In the genomic region with DNA sequence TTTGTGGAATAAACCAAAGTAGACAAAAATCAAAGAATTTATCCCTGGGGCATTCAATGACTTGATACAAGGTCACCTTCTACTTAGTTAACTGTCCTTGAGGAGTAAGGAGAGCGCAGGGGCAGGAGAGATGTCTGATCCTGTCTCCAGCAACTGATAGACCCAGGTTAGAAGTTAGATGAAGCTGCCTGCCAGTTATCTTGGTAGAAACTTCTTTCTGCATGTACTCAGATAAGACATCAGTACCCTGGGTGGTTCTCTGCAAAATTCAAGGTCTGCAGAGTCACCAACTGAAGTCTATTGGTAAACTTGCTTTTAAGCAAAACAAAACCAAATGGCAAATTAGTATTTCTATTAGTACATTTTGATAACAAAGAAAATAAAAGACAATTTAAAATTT, we compare ENCODE assay signal across 1 cellular context.
A peak's percentile ranks its signal among the peaks of the same experiment; 100 is the strongest.
TF ChIP-seq lines count a peak whose summit lies in the region.

No MANE protein-coding gene starts in this region.

TF ChIP-seq in K562, 482 proteins besides CTCF, POLR2A, EP300 and RAD21 (continued from another document and continues in another):
- TF ChIP-seq CHAMP1 (IDR thresholded peaks at IDR 0.05) (peak; percentile 73; the same call in 1 of the 2 replicates), GTF2E2 (tag; IDR thresholded peaks at IDR 0.05) (no peak), ZNF551 (CRISPR knock-in tag; IDR thresholded peaks at IDR 0.05) (no peak), SUPT5H (IDR thresholded peaks at IDR 0.05) (no peak), ETS1 (conservative IDR thresholded peaks at IDR 0.05; ENCODE audit: control insufficient read depth, low read depth, low read length) (no peak), ZNF740 (CRISPR knock-in tag; IDR thresholded peaks at IDR 0.05) (no peak), ZNF740 (tag; IDR thresholded peaks at IDR 0.05) (no peak), ZNF239 (CRISPR knock-in tag; IDR thresholded peaks at IDR 0.05) (no peak), TRIM24 (IDR thresholded peaks at IDR 0.05) (peak in 1 of 2 experiments; percentile 59; a peak in 1 of 4 replicates), HDAC2 (IDR thresholded peaks at IDR 0.05) (peak; percentile 26; the same call in 1 of the 2 replicates), KAT2B (IDR thresholded peaks at IDR 0.05; ENCODE audit: low read depth, low read length) (no peak), ARID2 (IDR thresholded peaks at IDR 0.05) (no peak), GABPA (tag; conservative IDR thresholded peaks at IDR 0.05; ENCODE audit: low read depth) (0 out of 2 replicates have a peak, but pooled peaks have one; percentile 19), NRF1 (conservative IDR thresholded peaks at IDR 0.05 in 1 of 2, IDR thresholded peaks at IDR 0.05 in 1 of 2) (peak in 1 of 2 experiments; percentile 37; a peak in 3 of 4 replicates), EZH2 (IDR thresholded peaks at IDR 0.05; ENCODE audit: borderline replicate concordance, low read depth, low read length) (no peak), CCNT2 (IDR thresholded peaks at IDR 0.05; ENCODE audit: borderline replicate concordance, extremely low read depth, insufficient read length, low read depth, low read length) (peak; percentile 63), RBM25 (IDR thresholded peaks at IDR 0.05; ENCODE audit: low read depth, low read length, severe bottlenecking) (no peak), ZNF174 (CRISPR knock-in tag; IDR thresholded peaks at IDR 0.05) (no peak), ETV1 (tag; conservative IDR thresholded peaks at IDR 0.05; ENCODE audit: low read depth) (no peak), JUN (IDR thresholded peaks at IDR 0.05; ENCODE audit: borderline replicate concordance, low read depth, low read length) (no peak), JUN (CRISPR knock-in tag; IDR thresholded peaks at IDR 0.05; ENCODE audit: borderline replicate concordance) (no peak), GTF2A2 (tag; IDR thresholded peaks at IDR 0.05) (no peak), MEF2A (IDR thresholded peaks at IDR 0.05; ENCODE audit: control insufficient read depth, low read depth, low read length) (no peak), CHD2 (IDR thresholded peaks at IDR 0.05; ENCODE audit: low read depth, low read length) (no peak), DPF2 (IDR thresholded peaks at IDR 0.05) (peak; percentile 93), POLR2H (tag; IDR thresholded peaks at IDR 0.05; ENCODE audit: low read depth) (no peak), FOXO4 (CRISPR knock-in tag; IDR thresholded peaks at IDR 0.05) (no peak), ZNF764 (CRISPR knock-in tag; IDR thresholded peaks at IDR 0.05; ENCODE audit: low read depth) (no peak), GTF3C2 (IDR thresholded peaks at IDR 0.05; ENCODE audit: borderline replicate concordance, extremely low read depth, insufficient read length) (no peak), MECOM (CRISPR knock-in tag; IDR thresholded peaks at IDR 0.05) (peak; percentile 46; the same call in 1 of the 2 replicates), SMARCE1 (IDR thresholded peaks at IDR 0.05) (no peak; the same call in 1 of the 2 replicates), LEF1 (IDR thresholded peaks at IDR 0.05) (0 out of 2 replicates have a peak, but pooled peaks have one; percentile 14), MAX (CRISPR knock-in tag; IDR thresholded peaks at IDR 0.05) (no peak), RBM34 (IDR thresholded peaks at IDR 0.05; ENCODE audit: borderline replicate concordance, insufficient read depth, low read length) (no peak), MCM5 (IDR thresholded peaks at IDR 0.05; ENCODE audit: low read depth) (no peak), C11orf30 (IDR thresholded peaks at IDR 0.05; ENCODE audit: low read depth) (peak; percentile 41; the same call in 1 of the 2 replicates), SRSF9 (IDR thresholded peaks at IDR 0.05; ENCODE audit: borderline replicate concordance, low read depth, low read length) (no peak), PML (IDR thresholded peaks at IDR 0.05; ENCODE audit: low read length) (peak; percentile 57), ILK (tag; IDR thresholded peaks at IDR 0.05; ENCODE audit: borderline replicate concordance, low read depth) (no peak), CXXC5 (CRISPR knock-in tag; IDR thresholded peaks at IDR 0.05) (peak; percentile 34; the same call in 1 of the 2 replicates)
- TF ChIP-seq, protein P1, sequence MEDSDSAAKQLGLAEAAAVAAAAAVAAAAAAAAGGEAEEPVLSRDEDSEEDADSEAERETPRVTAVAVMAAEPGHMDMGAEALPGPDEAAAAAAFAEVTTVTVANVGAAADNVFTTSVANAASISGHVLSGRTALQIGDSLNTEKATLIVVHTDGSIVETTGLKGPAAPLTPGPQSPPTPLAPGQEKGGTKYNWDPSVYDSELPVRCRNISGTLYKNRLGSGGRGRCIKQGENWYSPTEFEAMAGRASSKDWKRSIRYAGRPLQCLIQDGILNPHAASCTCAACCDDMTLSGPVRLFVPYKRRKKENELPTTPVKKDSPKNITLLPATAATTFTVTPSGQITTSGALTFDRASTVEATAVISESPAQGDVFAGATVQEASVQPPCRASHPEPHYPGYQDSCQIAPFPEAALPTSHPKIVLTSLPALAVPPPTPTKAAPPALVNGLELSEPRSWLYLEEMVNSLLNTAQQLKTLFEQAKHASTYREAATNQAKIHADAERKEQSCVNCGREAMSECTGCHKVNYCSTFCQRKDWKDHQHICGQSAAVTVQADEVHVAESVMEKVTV (CRISPR knock-in tag; IDR thresholded peaks at IDR 0.05) = no peak
- TF ChIP-seq, protein P2, sequence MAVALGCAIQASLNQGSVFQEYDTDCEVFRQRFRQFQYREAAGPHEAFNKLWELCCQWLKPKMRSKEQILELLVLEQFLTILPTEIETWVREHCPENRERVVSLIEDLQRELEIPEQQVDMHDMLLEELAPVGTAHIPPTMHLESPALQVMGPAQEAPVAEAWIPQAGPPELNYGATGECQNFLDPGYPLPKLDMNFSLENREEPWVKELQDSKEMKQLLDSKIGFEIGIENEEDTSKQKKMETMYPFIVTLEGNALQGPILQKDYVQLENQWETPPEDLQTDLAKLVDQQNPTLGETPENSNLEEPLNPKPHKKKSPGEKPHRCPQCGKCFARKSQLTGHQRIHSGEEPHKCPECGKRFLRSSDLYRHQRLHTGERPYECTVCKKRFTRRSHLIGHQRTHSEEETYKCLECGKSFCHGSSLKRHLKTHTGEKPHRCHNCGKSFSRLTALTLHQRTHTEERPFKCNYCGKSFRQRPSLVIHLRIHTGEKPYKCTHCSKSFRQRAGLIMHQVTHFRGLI (CRISPR knock-in tag; IDR thresholded peaks at IDR 0.05) = no peak
- TF ChIP-seq, protein P3, sequence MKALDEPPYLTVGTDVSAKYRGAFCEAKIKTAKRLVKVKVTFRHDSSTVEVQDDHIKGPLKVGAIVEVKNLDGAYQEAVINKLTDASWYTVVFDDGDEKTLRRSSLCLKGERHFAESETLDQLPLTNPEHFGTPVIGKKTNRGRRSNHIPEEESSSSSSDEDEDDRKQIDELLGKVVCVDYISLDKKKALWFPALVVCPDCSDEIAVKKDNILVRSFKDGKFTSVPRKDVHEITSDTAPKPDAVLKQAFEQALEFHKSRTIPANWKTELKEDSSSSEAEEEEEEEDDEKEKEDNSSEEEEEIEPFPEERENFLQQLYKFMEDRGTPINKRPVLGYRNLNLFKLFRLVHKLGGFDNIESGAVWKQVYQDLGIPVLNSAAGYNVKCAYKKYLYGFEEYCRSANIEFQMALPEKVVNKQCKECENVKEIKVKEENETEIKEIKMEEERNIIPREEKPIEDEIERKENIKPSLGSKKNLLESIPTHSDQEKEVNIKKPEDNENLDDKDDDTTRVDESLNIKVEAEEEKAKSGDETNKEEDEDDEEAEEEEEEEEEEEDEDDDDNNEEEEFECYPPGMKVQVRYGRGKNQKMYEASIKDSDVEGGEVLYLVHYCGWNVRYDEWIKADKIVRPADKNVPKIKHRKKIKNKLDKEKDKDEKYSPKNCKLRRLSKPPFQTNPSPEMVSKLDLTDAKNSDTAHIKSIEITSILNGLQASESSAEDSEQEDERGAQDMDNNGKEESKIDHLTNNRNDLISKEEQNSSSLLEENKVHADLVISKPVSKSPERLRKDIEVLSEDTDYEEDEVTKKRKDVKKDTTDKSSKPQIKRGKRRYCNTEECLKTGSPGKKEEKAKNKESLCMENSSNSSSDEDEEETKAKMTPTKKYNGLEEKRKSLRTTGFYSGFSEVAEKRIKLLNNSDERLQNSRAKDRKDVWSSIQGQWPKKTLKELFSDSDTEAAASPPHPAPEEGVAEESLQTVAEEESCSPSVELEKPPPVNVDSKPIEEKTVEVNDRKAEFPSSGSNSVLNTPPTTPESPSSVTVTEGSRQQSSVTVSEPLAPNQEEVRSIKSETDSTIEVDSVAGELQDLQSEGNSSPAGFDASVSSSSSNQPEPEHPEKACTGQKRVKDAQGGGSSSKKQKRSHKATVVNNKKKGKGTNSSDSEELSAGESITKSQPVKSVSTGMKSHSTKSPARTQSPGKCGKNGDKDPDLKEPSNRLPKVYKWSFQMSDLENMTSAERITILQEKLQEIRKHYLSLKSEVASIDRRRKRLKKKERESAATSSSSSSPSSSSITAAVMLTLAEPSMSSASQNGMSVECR (CRISPR knock-in tag; IDR thresholded peaks at IDR 0.05) = no peak
- TF ChIP-seq, protein P4, sequence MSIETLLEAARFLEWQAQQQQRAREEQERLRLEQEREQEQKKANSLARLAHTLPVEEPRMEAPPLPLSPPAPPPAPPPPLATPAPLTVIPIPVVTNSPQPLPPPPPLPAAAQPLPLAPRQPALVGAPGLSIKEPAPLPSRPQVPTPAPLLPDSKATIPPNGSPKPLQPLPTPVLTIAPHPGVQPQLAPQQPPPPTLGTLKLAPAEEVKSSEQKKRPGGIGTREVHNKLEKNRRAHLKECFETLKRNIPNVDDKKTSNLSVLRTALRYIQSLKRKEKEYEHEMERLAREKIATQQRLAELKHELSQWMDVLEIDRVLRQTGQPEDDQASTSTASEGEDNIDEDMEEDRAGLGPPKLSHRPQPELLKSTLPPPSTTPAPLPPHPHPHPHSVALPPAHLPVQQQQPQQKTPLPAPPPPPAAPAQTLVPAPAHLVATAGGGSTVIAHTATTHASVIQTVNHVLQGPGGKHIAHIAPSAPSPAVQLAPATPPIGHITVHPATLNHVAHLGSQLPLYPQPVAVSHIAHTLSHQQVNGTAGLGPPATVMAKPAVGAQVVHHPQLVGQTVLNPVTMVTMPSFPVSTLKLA (conservative IDR thresholded peaks at IDR 0.05) = peak in 1 of 2 experiments; percentile 22; a peak in 1 of 4 replicates
